ENCODE assay signal across 15 cellular contexts in genomic region chr11:80473562-80473961, GRCh38.
DNase-seq lines count a peak whose midpoint lies in the region; ATAC-seq lines count a peak whose summit lies in the region.
"Had no signal": no experiment of that assay in that cellular context is flagged by ENCODE, and none has a peak within 500 bp of the region (broad histone marks: within the 10 kb centered on the region; RNA-seq: fewer than 3 reads in every experiment).

No MANE protein-coding gene starts in this region.

- H3K23ac ChIP-seq in neuronal stem cell (ENCODE audit: low read depth, low read length, poor library complexity): no peak overlapping the region

- H3K79me1 ChIP-seq in neuronal stem cell (ENCODE audit: low read depth, low read length): no peaks in the 10 kb centered on the region

- H4K8ac ChIP-seq in neuronal stem cell (ENCODE audit: low read depth, low read length): no peak overlapping the region

- H3K9ac ChIP-seq in HUES48 (ENCODE audit: low read depth, low read length): no peak overlapping the region
- H3K9ac ChIP-seq in neuronal stem cell (ENCODE audit: low read depth, low read length, poor library complexity): no peak overlapping the region

- no peak overlapping the region for H2BK12ac ChIP-seq in neuronal stem cell (ENCODE audit: low read length)

- DNase-seq in neuronal stem cell (ENCODE audit: low spot score): no peak
- no peak for DNase-seq in effector memory CD4-positive, alpha-beta T cell
- DNase-seq in islet precursor cell: no peak
- DNase-seq in C1 segment of cervical spinal cord (lab: John Stamatoyannopoulos, UW): no peak
- no peak for DNase-seq in NCI-H510A (lab: John Stamatoyannopoulos, UW)
- DNase-seq: activated CD4-positive, alpha-beta T cell treated with anti-CD3 and anti-CD28 coated beads, Interleukin-2, amount 50 U/mL, for 4 hours; activated naive CD4-positive, alpha-beta T cell treated with Interleukin-2 at 50 U/mL for 16 hours; left ventricle myocardium inferior; NCI-H2227 treated with DMSO at 0.1 percent for 48 hours; sigmoid colon had no signal

- no peak overlapping the region for H2BK15ac ChIP-seq in neuronal stem cell (ENCODE audit: low read length)

- H2BK5ac ChIP-seq in neuronal stem cell (ENCODE audit: low read length): no peak overlapping the region

- H3K4me3 ChIP-seq in HUES48 (ENCODE audit: low read depth, low read length) (peak overlapping the region; percentile 10; the same call in 1 of the 2 replicates), neuronal stem cell (ENCODE audit: low read length in 2 of 2) (no peak overlapping the region)
- H3K4me3 ChIP-seq in effector memory CD4-positive, alpha-beta T cell (ENCODE audit: insufficient read depth, low read depth, low read length, poor library complexity, severe bottlenecking): no peak overlapping the region
- H3K4me3 ChIP-seq: breast epithelium, left ventricle myocardium inferior, sigmoid colon, thoracic aorta had no signal

- no peak overlapping the region for H3K4me2 ChIP-seq in neuronal stem cell (ENCODE audit: insufficient read depth, low read length, poor library complexity, severe bottlenecking)

- ATAC-seq in GM19351 (IDR thresholded peaks at IDR 0.05; ENCODE audit: unreplicated experiment) (peak; percentile 93), HG02759 (IDR thresholded peaks at IDR 0.05; ENCODE audit: unreplicated experiment) (peak; percentile 55)

- H4K91ac ChIP-seq in neuronal stem cell (ENCODE audit: low read depth, low read length, poor library complexity): no peak overlapping the region

- H3K27ac ChIP-seq in HUES48 (ENCODE audit: low read depth, low read length) (no peak overlapping the region), neuronal stem cell (replicated peaks; ENCODE audit: low read length) (no peak overlapping the region)
- no peak overlapping the region for H3K27ac ChIP-seq in effector memory CD4-positive, alpha-beta T cell (ENCODE audit: insufficient read depth, low read length, poor library complexity, severe bottlenecking)
- H3K27ac ChIP-seq: breast epithelium, left ventricle myocardium inferior, sigmoid colon, thoracic aorta had no signal

- no peak overlapping the region for H3K14ac ChIP-seq in neuronal stem cell (ENCODE audit: low read length)

- no peak overlapping the region for H3K18ac ChIP-seq in neuronal stem cell (ENCODE audit: low read length)

- H3K4me1 ChIP-seq in HUES48 (ENCODE audit: control insufficient read depth, insufficient read depth, low read length) (peaks cover 16% of the 10 kb centered on the region), neuronal stem cell (ENCODE audit: control insufficient read depth in 2 of 2, insufficient read depth in 1 of 2, low read depth in 1 of 2, low read length in 2 of 2) (no peaks in the 10 kb centered on the region)
- no peaks in the 10 kb centered on the region for H3K4me1 ChIP-seq in effector memory CD4-positive, alpha-beta T cell (ENCODE audit: control insufficient read depth, insufficient read depth, low read length, poor library complexity, severe bottlenecking)
- H3K4me1 ChIP-seq: breast epithelium, left ventricle myocardium inferior, sigmoid colon had no signal

- H2AFZ ChIP-seq in neuronal stem cell (ENCODE audit: low read length): peak overlapping the region; percentile 13

- H3K36me3 ChIP-seq in HUES48 (ENCODE audit: control insufficient read depth, insufficient read depth, low read length): no peaks in the 10 kb centered on the region
- H3K36me3 ChIP-seq in neuronal stem cell (replicated peaks in 1 of 2; ENCODE audit: control insufficient read depth in 2 of 2, insufficient read depth in 2 of 2, low read length in 2 of 2): no peaks in the 10 kb centered on the region
- no peaks in the 10 kb centered on the region for H3K36me3 ChIP-seq in effector memory CD4-positive, alpha-beta T cell (ENCODE audit: control insufficient read depth, insufficient read depth, low read length)
- H3K36me3 ChIP-seq: breast epithelium, left ventricle myocardium inferior, sigmoid colon, thoracic aorta had no signal

- no peak overlapping the region for H2AK5ac ChIP-seq in neuronal stem cell (ENCODE audit: low read depth, low read length)

- H2BK120ac ChIP-seq in neuronal stem cell (ENCODE audit: low read depth, low read length): no peak overlapping the region

- H3K27me3 ChIP-seq in HUES48 (ENCODE audit: control insufficient read depth, insufficient read depth, low read length): no peaks in the 10 kb centered on the region
- no peaks in the 10 kb centered on the region for H3K27me3 ChIP-seq in neuronal stem cell (ENCODE audit: control insufficient read depth in 3 of 3, insufficient read depth in 3 of 3, low read depth in 1 of 3, low read length in 3 of 3)
- no peaks in the 10 kb centered on the region for H3K27me3 ChIP-seq in effector memory CD4-positive, alpha-beta T cell (replicated peaks; ENCODE audit: control insufficient read depth, insufficient read depth, low read length, poor library complexity, severe bottlenecking)
- H3K27me3 ChIP-seq: breast epithelium, sigmoid colon had no signal

- H3K9me3 ChIP-seq in HUES48 (ENCODE audit: control insufficient read depth, insufficient read depth, low read length): no peaks in the 10 kb centered on the region
- no peaks in the 10 kb centered on the region for H3K9me3 ChIP-seq in neuronal stem cell (replicated peaks in 1 of 2; ENCODE audit: control insufficient read depth in 2 of 2, insufficient read depth in 1 of 2, low read depth in 1 of 2, low read length in 2 of 2)
- no peaks in the 10 kb centered on the region for H3K9me3 ChIP-seq in effector memory CD4-positive, alpha-beta T cell (ENCODE audit: control insufficient read depth, low read length)
- H3K9me3 ChIP-seq: breast epithelium, left ventricle myocardium inferior, sigmoid colon, thoracic aorta had no signal

- WGBS in neuronal stem cell (ENCODE audit: extremely low coverage in 2 of 2, insufficient read length in 2 of 2, insufficient replicate concordance in 1 of 2), 2 donors: no CpG with 5 or more reads among the region's 3 CpGs

- H3K4ac ChIP-seq in neuronal stem cell (ENCODE audit: low read length): no peak overlapping the region
